ENCODE assay signal across 8 cellular contexts in the genomic region with DNA sequence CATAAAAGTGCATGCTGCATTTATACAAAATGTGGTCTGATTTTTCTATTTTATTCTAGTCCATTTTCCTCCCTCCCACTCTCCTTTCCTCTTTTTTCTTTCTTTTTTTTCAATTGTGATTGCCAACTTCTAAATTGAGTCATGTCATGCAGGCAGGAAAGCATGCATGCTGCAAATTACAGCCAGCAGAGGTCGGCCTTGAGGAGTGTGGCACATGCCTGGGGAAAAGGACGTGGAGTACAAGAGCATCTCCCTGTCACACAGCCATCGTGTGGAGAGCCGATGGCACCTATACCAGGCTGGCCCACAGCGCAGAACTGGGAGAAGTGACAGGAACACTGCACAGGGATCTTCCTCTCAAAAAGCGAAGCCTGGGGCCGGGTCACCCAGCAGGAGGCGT.
A peak's percentile ranks its signal among the peaks of the same experiment; 100 is the strongest.
DNase-seq lines count a peak whose midpoint lies in the region; ATAC-seq and TF ChIP-seq lines count a peak whose summit lies in the region.

No MANE protein-coding gene starts in this region.

- H3K4me3 ChIP-seq in astrocyte of the spinal cord (ENCODE audit: low read depth, low read length), result no peak overlapping the region

- peak; percentile 39 for TF ChIP-seq CTCF in astrocyte of the spinal cord (IDR thresholded peaks at IDR 0.05; ENCODE audit: low read depth, low read length)

- DNase-seq in DMS 273 (lab: John Stamatoyannopoulos, UW; ENCODE audit: unreplicated experiment) (peak; percentile 49), DMS 273 treated with DMSO at 0.1 percent for 48 hours (lab: John Stamatoyannopoulos, UW) (no peak), NCI-H82 treated with DMSO at 0.1 percent for 48 hours (lab: John Stamatoyannopoulos, UW; ENCODE audit: unreplicated experiment) (peak; percentile 8), astrocyte of the spinal cord (ENCODE audit: low read depth, low spot score) (peak; percentile 21), NCI-H1105 treated with DMSO at 0.1 percent for 48 hours (lab: John Stamatoyannopoulos, UW) (no peak)
- DNase-seq in stimulated activated CD4-positive, alpha-beta T cell treated with anti-CD3 and anti-CD28 coated beads, Interleukin-2, amount 100 ng/mL, for 48 hours, result peak; percentile 36 to 46

- ATAC-seq in HG03095 (IDR thresholded peaks at IDR 0.05; ENCODE audit: unreplicated experiment) (no peak), HG03469 (IDR thresholded peaks at IDR 0.05; ENCODE audit: unreplicated experiment) (no peak)

- in situ Hi-C loops in astrocyte of the spinal cord (cut with HindIII; ENCODE audit: low sequenced_read_pairs), result no loop called here

Comparison
In these comparisons a context has a peak if more than half of its experiments do, and no peak if none do; other contexts are left out.
1. DNase-seq: peak in DMS 273 (single experiment), NCI-H82 treated with DMSO at 0.1 percent for 48 hours (single experiment), astrocyte of the spinal cord (single experiment) and stimulated activated CD4-positive, alpha-beta T cell treated with anti-CD3 and anti-CD28 coated beads, Interleukin-2, amount 100 ng/mL, for 48 hours (2 of 2); none in DMS 273 treated with DMSO at 0.1 percent for 48 hours (single experiment) and NCI-H1105 treated with DMSO at 0.1 percent for 48 hours (single experiment).